Comparison of ENCODE assay signal across 10 cellular contexts in genomic region chr17:42761638-42762037, GRCh38. TPM values are rescaled to one million over a fixed set of nuclear protein-coding genes. Genes with fewer than 3 reads are reported as not detected.
A peak's percentile ranks its signal among the peaks of the same experiment; 100 is the strongest.
DNase-seq lines count a peak whose midpoint lies in the region; ATAC-seq lines count a peak whose summit lies in the region.
"Had no signal": no experiment of that assay in that cellular context is flagged by ENCODE, and none has a peak within 500 bp of the region (broad histone marks: within the 10 kb centered on the region; RNA-seq: fewer than 3 reads in every experiment).

No MANE protein-coding gene starts in this region.

- POLR2A ChIA-PET in CD8-positive, alpha-beta memory T cell (lab: Charles Lee) = no interaction called here

- no peaks in the 10 kb centered on the region for H3K9me3 ChIP-seq in CD8-positive, alpha-beta memory T cell (ENCODE audit: low read length)
- no peaks in the 10 kb centered on the region for H3K9me3 ChIP-seq in iPS-18a (ENCODE audit: control insufficient read depth, low read depth, low read length)

- intact Hi-C loops in sciatic nerve (cut with DNase I) = loop anchor here (2.0 kb wide), 1 partner anchor 43 kb away; no protein-coding TSS in a partner anchor

- no peak overlapping the region for H3K9ac ChIP-seq in iPS-18a (ENCODE audit: low read length)

- H3K27me3 Mint-ChIP-seq in CD8-positive, alpha-beta memory T cell = peaks cover 33 to 73% of the 10 kb centered on the region in 2 donors
- H3K27me3 Mint-ChIP-seq in activated T-helper 17 cell treated with anti-CD3 and anti-CD28 coated beads, Interleukin-2, amount 50 U/mL, for 72 hours = peaks cover 52% of the 10 kb centered on the region

- H3K27me3 ChIP-seq in CD8-positive, alpha-beta memory T cell (ENCODE audit: insufficient read depth, low read length, poor library complexity, severe bottlenecking) = peaks cover 38% of the 10 kb centered on the region
- H3K27me3 ChIP-seq in iPS-18a (ENCODE audit: control insufficient read depth, insufficient read depth, low read length) = peaks cover 30% of the 10 kb centered on the region

- H3K36me3 Mint-ChIP-seq in CD8-positive, alpha-beta memory T cell = peaks cover 0 to 3% (median 3%) of the 10 kb centered on the region in 3 donors
- H3K36me3 Mint-ChIP-seq in activated T-helper 17 cell treated with anti-CD3 and anti-CD28 coated beads, Interleukin-2, amount 50 U/mL, for 72 hours (ENCODE audit: low read depth) = no peaks in the 10 kb centered on the region

- peaks cover 6% of the 10 kb centered on the region for H3K4me1 ChIP-seq in CD8-positive, alpha-beta memory T cell (ENCODE audit: insufficient read depth, low read length)
- peaks cover 14% of the 10 kb centered on the region for H3K4me1 ChIP-seq in iPS-18a (ENCODE audit: control insufficient read depth, low read depth, low read length)

- H3K4me1 Mint-ChIP-seq in CD8-positive, alpha-beta memory T cell = peaks cover 0 to 15% (median 2%) of the 10 kb centered on the region in 3 donors
- no peaks in the 10 kb centered on the region for H3K4me1 Mint-ChIP-seq in activated T-helper 17 cell treated with anti-CD3 and anti-CD28 coated beads, Interleukin-2, amount 50 U/mL, for 72 hours

- ATAC-seq in activated T-helper 17 cell treated with anti-CD3 and anti-CD28 coated beads, Interleukin-2, amount 50 U/mL, for 72 hours (replicated peaks) = no peak
- ATAC-seq in sciatic nerve = peak; percentile 21

- H3K4me3 Mint-ChIP-seq in CD8-positive, alpha-beta memory T cell = peak overlapping the region in 4 of 7 donors; percentile 38 to 45 (median 40)
- H3K4me3 Mint-ChIP-seq in activated T-helper 17 cell treated with anti-CD3 and anti-CD28 coated beads, Interleukin-2, amount 50 U/mL, for 72 hours = peak overlapping the region; percentile 42

- no peak overlapping the region for H3K27ac ChIP-seq in CD8-positive, alpha-beta memory T cell (ENCODE audit: low read depth, low read length)
- no peak overlapping the region for H3K27ac ChIP-seq in iPS-18a (ENCODE audit: low read length)

- H3K9me3 Mint-ChIP-seq in CD8-positive, alpha-beta memory T cell = peaks cover 0 to 2% (median 0%) of the 10 kb centered on the region in 5 donors
- no peaks in the 10 kb centered on the region for H3K9me3 Mint-ChIP-seq in activated T-helper 17 cell treated with anti-CD3 and anti-CD28 coated beads, Interleukin-2, amount 50 U/mL, for 72 hours

- no peak for DNase-seq in CD8-positive, alpha-beta memory T cell
- DNase-seq in sciatic nerve (ENCODE audit: low spot score) (no peak), NCI-H1694 (lab: John Stamatoyannopoulos, UW) (no peak), iPS-NIHi7 (ENCODE audit: extremely low spot score) (no peak), hippocampal formation (lab: John Stamatoyannopoulos, UW) (no peak), NCI-H128 (lab: John Stamatoyannopoulos, UW; ENCODE audit: unreplicated experiment) (no peak)
- DNase-seq: activated effector memory CD4-positive, alpha-beta T cell treated with anti-CD3 and anti-CD28 coated beads, Interleukin-2, amount 50 U/mL, for 16 hours; GOT3 had no signal

- no peak overlapping the region for H3K27ac Mint-ChIP-seq in CD8-positive, alpha-beta memory T cell
- H3K27ac Mint-ChIP-seq in activated T-helper 17 cell treated with anti-CD3 and anti-CD28 coated beads, Interleukin-2, amount 50 U/mL, for 72 hours = no peak overlapping the region

- H3K36me3 ChIP-seq in CD8-positive, alpha-beta memory T cell (ENCODE audit: insufficient read depth, low read length) = no peaks in the 10 kb centered on the region
- H3K36me3 ChIP-seq in iPS-18a (ENCODE audit: control insufficient read depth, low read depth, low read length) = no peaks in the 10 kb centered on the region

- no peak overlapping the region for H3K4me3 ChIP-seq in CD8-positive, alpha-beta memory T cell (ENCODE audit: low read length)
- H3K4me3 ChIP-seq in iPS-18a (ENCODE audit: low read length) = peak overlapping the region; percentile 69

- CTCF ChIA-PET in CD8-positive, alpha-beta memory T cell (lab: Charles Lee) = interaction anchor here (1.0 to 3.4 kb wide), 3 partner anchors 18 to 184 kb away, joined by 4 to 22 read pairs (median 4); partner anchors contain the start of gene PSMC3IP

RNA-seq across cellular contexts. Expression of gene RAMP2, which starts 0.6 kb away (rescaled TPM):
- total RNA-seq in CD8-positive, alpha-beta memory T cell = not detected
- polyA plus RNA-seq in CD8-positive, alpha-beta memory T cell = not detected
- not detected for total RNA-seq in activated T-helper 17 cell treated with anti-CD3 and anti-CD28 coated beads, Interleukin-2, amount 50 U/mL, for 72 hours
- total RNA-seq in sciatic nerve = 67.5 TPM

RNA-seq across cellular contexts. Expression of gene VPS25, which starts 11.6 kb away (rescaled TPM):
- total RNA-seq in CD8-positive, alpha-beta memory T cell = 100 to 1,000 TPM; 101 to 108 TPM
- 63.8 TPM for polyA plus RNA-seq in CD8-positive, alpha-beta memory T cell
- 10 to 100 TPM; 39.3 to 47.5 TPM for total RNA-seq in activated T-helper 17 cell treated with anti-CD3 and anti-CD28 coated beads, Interleukin-2, amount 50 U/mL, for 72 hours
- total RNA-seq in sciatic nerve = 24.8 TPM

RNA-seq across cellular contexts. Expression of gene EZH1, which starts 16.8 kb away (rescaled TPM):
- 10 to 100 TPM; 40.8 to 42.6 TPM for total RNA-seq in CD8-positive, alpha-beta memory T cell
- 37.2 TPM for polyA plus RNA-seq in CD8-positive, alpha-beta memory T cell
- 10 to 100 TPM; 35.3 to 69.1 TPM for total RNA-seq in activated T-helper 17 cell treated with anti-CD3 and anti-CD28 coated beads, Interleukin-2, amount 50 U/mL, for 72 hours
- total RNA-seq in sciatic nerve = 105 TPM

RNA-seq across cellular contexts. Expression of gene WNK4, which starts 18.8 kb away (rescaled TPM):
- total RNA-seq in CD8-positive, alpha-beta memory T cell = under 1 TPM; 0.18 to 0.55 TPM
- not detected for polyA plus RNA-seq in CD8-positive, alpha-beta memory T cell
- 1 to 10 TPM in 1 of 2 donors, under 1 TPM in 1; 0.41 to 1.5 TPM for total RNA-seq in activated T-helper 17 cell treated with anti-CD3 and anti-CD28 coated beads, Interleukin-2, amount 50 U/mL, for 72 hours
- total RNA-seq in sciatic nerve = 1.4 TPM

RNA-seq across cellular contexts. Expression of gene COA3, which starts 36.9 kb away (rescaled TPM):
- total RNA-seq in CD8-positive, alpha-beta memory T cell = 10 to 100 TPM; 55.5 to 60.8 TPM
- polyA plus RNA-seq in CD8-positive, alpha-beta memory T cell = 132 TPM
- total RNA-seq in activated T-helper 17 cell treated with anti-CD3 and anti-CD28 coated beads, Interleukin-2, amount 50 U/mL, for 72 hours = 10 to 100 TPM; 18.6 to 31.2 TPM
- 36.1 TPM for total RNA-seq in sciatic nerve

Comparison
In these comparisons a context has a peak if more than half of its experiments do, and no peak if none do; other contexts are left out.
1. RNA of gene RAMP2, which starts 0.6 kb away (total RNA-seq): 67.5 TPM in sciatic nerve (single experiment); not detected in CD8-positive, alpha-beta memory T cell and not detected in activated T-helper 17 cell treated with anti-CD3 and anti-CD28 coated beads, Interleukin-2, amount 50 U/mL, for 72 hours; every median in the first group is over 10 times any median in the second.